Comparison of ENCODE assay signal across 12 cellular contexts in the genomic region with DNA sequence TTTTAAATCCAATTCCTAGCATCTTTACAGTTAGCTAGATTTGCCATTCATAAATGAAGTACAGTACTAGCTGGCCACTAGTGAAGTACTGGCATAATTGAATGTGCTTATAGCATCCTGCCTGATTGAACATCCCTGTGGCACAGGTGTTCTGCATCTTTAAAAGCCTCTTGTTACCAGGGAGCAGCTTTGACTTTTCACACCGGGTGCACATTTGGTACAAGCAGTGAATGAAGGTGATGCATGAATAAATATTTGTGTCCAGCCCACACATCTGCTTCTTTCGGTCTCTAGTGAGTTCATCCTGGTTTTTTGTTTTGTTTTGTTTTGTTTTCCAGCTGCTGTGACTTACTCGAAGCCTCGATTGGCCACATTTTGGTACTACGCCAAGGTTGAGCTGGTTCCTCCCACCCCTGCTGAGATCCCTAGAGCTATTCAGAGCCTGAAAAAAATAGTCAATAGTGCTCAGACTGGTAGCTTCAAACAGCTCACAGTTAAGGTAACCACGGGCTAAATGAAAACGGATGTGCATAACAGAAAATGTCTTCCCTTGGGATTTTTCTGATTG. TPM values are rescaled to one million over a fixed set of nuclear protein-coding genes. Genes with fewer than 3 reads are reported as not detected.
DNase-seq lines count a peak whose midpoint lies in the region; ATAC-seq and TF ChIP-seq lines count a peak whose summit lies in the region.
"Had no signal": no experiment of that assay in that cellular context is flagged by ENCODE, and none has a peak within 500 bp of the region (broad histone marks: within the 10 kb centered on the region; RNA-seq: fewer than 3 reads in every experiment).

No MANE protein-coding gene starts in this region.

- H3K4me3 ChIP-seq in right atrium auricular region (no peak overlapping the region), endocrine pancreas (ENCODE audit: control insufficient read depth, insufficient read depth, low read length) (peak overlapping the region; percentile 46)
- H3K4me3 ChIP-seq: gastroesophageal sphincter had no signal

- TF ChIP-seq CTCF in right atrium auricular region (IDR thresholded peaks at IDR 0.05), result no peak

- H3K36me3 Mint-ChIP-seq in activated T-helper 1 cell treated with anti-CD3 and anti-CD28 coated beads, Interleukin-12 subunit alpha, Interleukin-12 subunit beta, Interleukin-2, Interleukin-4 antibody, amounts not matched to agents 30 ng/mL and 10 ng/mL and 1 ng/mL, durations not matched to agents 14 hours and 24 hours and 36 hours (ENCODE audit: low read depth), result peaks cover 49% of the 10 kb centered on the region

- H3K4me1 ChIP-seq in right atrium auricular region, result peaks cover 0 to 63% of the 10 kb centered on the region in 2 donors
- peaks cover 37% of the 10 kb centered on the region for H3K4me1 ChIP-seq in endocrine pancreas (ENCODE audit: control insufficient read depth, insufficient read depth, low read length)

- H3K27me3 ChIP-seq in right atrium auricular region, result no peaks in the 10 kb centered on the region
- H3K27me3 ChIP-seq in endocrine pancreas (ENCODE audit: control insufficient read depth, insufficient read depth, low read length), result no peaks in the 10 kb centered on the region
- H3K27me3 ChIP-seq: gastroesophageal sphincter had no signal

- H3K9ac ChIP-seq in endocrine pancreas (ENCODE audit: control insufficient read depth, insufficient read depth, low read length), result no peak overlapping the region

- H3K36me3 ChIP-seq in right atrium auricular region, result peaks cover 21% of the 10 kb centered on the region
- H3K36me3 ChIP-seq in endocrine pancreas (ENCODE audit: control insufficient read depth, insufficient read depth, low read length), result no peaks in the 10 kb centered on the region

- no peak overlapping the region for H3K27ac ChIP-seq in right atrium auricular region
- H3K27ac ChIP-seq: C4-2B, gastroesophageal sphincter, VCaP had no signal

- no peaks in the 10 kb centered on the region for H3K27me3 Mint-ChIP-seq in activated T-helper 1 cell treated with anti-CD3 and anti-CD28 coated beads, Interleukin-12 subunit alpha, Interleukin-12 subunit beta, Interleukin-2, Interleukin-4 antibody, amounts not matched to agents 30 ng/mL and 10 ng/mL and 1 ng/mL, durations not matched to agents 14 hours and 24 hours and 36 hours (ENCODE audit: insufficient read depth)

- peaks cover 35% of the 10 kb centered on the region for H3K4me1 Mint-ChIP-seq in activated T-helper 1 cell treated with anti-CD3 and anti-CD28 coated beads, Interleukin-12 subunit alpha, Interleukin-12 subunit beta, Interleukin-2, Interleukin-4 antibody, amounts not matched to agents 30 ng/mL and 10 ng/mL and 1 ng/mL, durations not matched to agents 14 hours and 24 hours and 36 hours (ENCODE audit: low read depth)

- ATAC-seq in left ventricle myocardium superior (peak; percentile 22), HG03280 (IDR thresholded peaks at IDR 0.05; ENCODE audit: unreplicated experiment) (no peak), GM19324 (IDR thresholded peaks at IDR 0.05; ENCODE audit: low FRiP score, unreplicated experiment) (no peak)
- ATAC-seq: gastroesophageal sphincter, PC-3 had no signal

- H3K9me3 Mint-ChIP-seq in activated T-helper 1 cell treated with anti-CD3 and anti-CD28 coated beads, Interleukin-12 subunit alpha, Interleukin-12 subunit beta, Interleukin-2, Interleukin-4 antibody, amounts not matched to agents 30 ng/mL and 10 ng/mL and 1 ng/mL, durations not matched to agents 14 hours and 24 hours and 36 hours, result no peaks in the 10 kb centered on the region

- no peak overlapping the region for H3K4me3 Mint-ChIP-seq in activated T-helper 1 cell treated with anti-CD3 and anti-CD28 coated beads, Interleukin-12 subunit alpha, Interleukin-12 subunit beta, Interleukin-2, Interleukin-4 antibody, amounts not matched to agents 30 ng/mL and 10 ng/mL and 1 ng/mL, durations not matched to agents 14 hours and 24 hours and 36 hours

- H3K9me3 ChIP-seq in right atrium auricular region (no peaks in the 10 kb centered on the region), endocrine pancreas (ENCODE audit: control insufficient read depth, low read length) (no peaks in the 10 kb centered on the region)
- H3K9me3 ChIP-seq: gastroesophageal sphincter had no signal

- DNase-seq in left ventricle myocardium superior, result no peak
- no peak for DNase-seq in right atrium auricular region (ENCODE audit: low spot score)
- DNase-seq in NCI-H2196 (lab: John Stamatoyannopoulos, UW; ENCODE audit: unreplicated experiment), result peak; percentile 80
- no peak for DNase-seq in stimulated activated naive CD4-positive, alpha-beta T cell treated with Interleukin-2 at 50 U/mL for 16 hours (lab: John Stamatoyannopoulos, UW)
- DNase-seq in activated T-helper 1 cell treated with anti-CD3 and anti-CD28 coated beads, Interleukin-12 subunit alpha, Interleukin-12 subunit beta, Interleukin-2, Interleukin-4 antibody, amounts not matched to agents 30 ng/mL and 10 ng/mL and 1 ng/mL, durations not matched to agents 14 hours and 24 hours and 36 hours (ENCODE audit: low spot score), result no peak
- DNase-seq: PC-3 had no signal

- intact Hi-C loops in left ventricle myocardium superior (cut with micrococcal nuclease), result no loop called here
- intact Hi-C loops in activated T-helper 1 cell treated with anti-CD3 and anti-CD28 coated beads, Interleukin-12 subunit alpha, Interleukin-12 subunit beta, Interleukin-2, Interleukin-4 antibody, amounts not matched to agents 30 ng/mL and 10 ng/mL and 1 ng/mL, durations not matched to agents 14 hours and 24 hours and 36 hours (cut with micrococcal nuclease), result no loop called here

- H3K27ac Mint-ChIP-seq in activated T-helper 1 cell treated with anti-CD3 and anti-CD28 coated beads, Interleukin-12 subunit alpha, Interleukin-12 subunit beta, Interleukin-2, Interleukin-4 antibody, amounts not matched to agents 30 ng/mL and 10 ng/mL and 1 ng/mL, durations not matched to agents 14 hours and 24 hours and 36 hours, result no peak overlapping the region

RNA-seq across cellular contexts. Expression of gene ATP5MG, which starts 5.3 kb away (rescaled TPM):
- total RNA-seq in left ventricle myocardium superior, result 756 TPM
- total RNA-seq in right atrium auricular region, result 100 to 1,000 TPM in 1 of 2 donors, 10 to 100 TPM in 1; 82.3 to 122 TPM
- 205 and 216 TPM in 2 replicates for total RNA-seq in activated T-helper 1 cell treated with anti-CD3 and anti-CD28 coated beads, Interleukin-12 subunit alpha, Interleukin-12 subunit beta, Interleukin-2, Interleukin-4 antibody, amounts not matched to agents 30 ng/mL and 10 ng/mL and 1 ng/mL, durations not matched to agents 14 hours and 24 hours and 36 hours

RNA-seq across cellular contexts. Expression of gene KMT2A, which starts 29.6 kb away (rescaled TPM):
- 21.1 TPM for total RNA-seq in left ventricle myocardium superior
- 10 to 100 TPM; 28.1 to 41.7 TPM for total RNA-seq in right atrium auricular region
- 78.4 and 87.8 TPM in 2 replicates for total RNA-seq in activated T-helper 1 cell treated with anti-CD3 and anti-CD28 coated beads, Interleukin-12 subunit alpha, Interleukin-12 subunit beta, Interleukin-2, Interleukin-4 antibody, amounts not matched to agents 30 ng/mL and 10 ng/mL and 1 ng/mL, durations not matched to agents 14 hours and 24 hours and 36 hours

RNA-seq across cellular contexts. Expression of gene UBE4A, which starts 47.3 kb away (rescaled TPM):
- 37.6 TPM for total RNA-seq in left ventricle myocardium superior
- total RNA-seq in right atrium auricular region, result 10 to 100 TPM; 46.3 to 53.4 TPM
- 44.1 and 46.0 TPM in 2 replicates for total RNA-seq in activated T-helper 1 cell treated with anti-CD3 and anti-CD28 coated beads, Interleukin-12 subunit alpha, Interleukin-12 subunit beta, Interleukin-2, Interleukin-4 antibody, amounts not matched to agents 30 ng/mL and 10 ng/mL and 1 ng/mL, durations not matched to agents 14 hours and 24 hours and 36 hours
